In genomic region chr11:623999-624704, GRCh38 we compare ENCODE assay signal across 18 cellular contexts. TPM values are rescaled to one million over a fixed set of nuclear protein-coding genes. Genes with fewer than 3 reads are reported as not detected.
DNase-seq lines count a peak whose midpoint lies in the region; ATAC-seq, FAIRE-seq and TF ChIP-seq lines count a peak whose summit lies in the region.
"Had no signal": no experiment of that assay in that cellular context is flagged by ENCODE, and none has a peak within 500 bp of the region (broad histone marks: within the 10 kb centered on the region; RNA-seq: fewer than 3 reads in every experiment).

No MANE protein-coding gene starts in this region.

- H2AFZ ChIP-seq in K562 (ENCODE audit: low read depth, low read length) = no peak overlapping the region

- no peak overlapping the region for H2BK120ac ChIP-seq in mesendoderm (ENCODE audit: low read depth, low read length)

- TF ChIP-seq RAD21 in A549 (conservative IDR thresholded peaks at IDR 0.05 in 1 of 2, IDR thresholded peaks at IDR 0.05 in 1 of 2) (no peak), K562 (CRISPR knock-in tag; conservative IDR thresholded peaks at IDR 0.05 in 1 of 2, IDR thresholded peaks at IDR 0.05 in 1 of 2) (no peak)

- 85% methylated on average over 19 of the region's 25 CpGs for WGBS in A549 (ENCODE audit: missing lambda C conversion rate)
- WGBS in K562 (ENCODE audit: insufficient coverage, low coverage, missing lambda C conversion rate) = 82% methylated on average over 17 of the region's 25 CpGs
- WGBS in mesendoderm (ENCODE audit: extremely low coverage, insufficient coverage, low lambda C conversion rate) = no CpG with 5 or more reads among the region's 25 CpGs

- TF ChIP-seq EP300 in A549 (IDR thresholded peaks at IDR 0.05) = no peak
- no peak for TF ChIP-seq EP300 in K562 (IDR thresholded peaks at IDR 0.05; ENCODE audit: low read length)

- H3K79me2 ChIP-seq in K562 (ENCODE audit: control insufficient read depth, insufficient read depth, low read length) (no peaks in the 10 kb centered on the region), mesendoderm (ENCODE audit: control insufficient read depth, insufficient read depth, low read length) (no peaks in the 10 kb centered on the region)

- H3K18ac ChIP-seq in mesendoderm (ENCODE audit: low read length) = no peak overlapping the region

- H3K36me3 ChIP-seq in K562 (ENCODE audit: control insufficient read depth, insufficient read depth, low read length) = peaks cover 15% of the 10 kb centered on the region; the same call in 1 of the 3 replicates
- H3K36me3 ChIP-seq in mesendoderm (ENCODE audit: control insufficient read depth, insufficient read depth, low read length) = no peaks in the 10 kb centered on the region

- DNase-seq in A549 (ENCODE audit: low read depth in 1 of 2, low spot score in 1 of 2) = peak; percentile 47 to 74
- peak; percentile 93 for DNase-seq in HT-29 (ENCODE audit: low spot score)
- no peak for DNase-seq in K562 (ENCODE audit: extremely low read depth in 1 of 4, low spot score in 3 of 4)
- DNase-seq in mesendoderm = no peak
- DNase-seq in GM19239 (ENCODE audit: insufficient read length, low spot score) = no peak
- DNase-seq in NCI-H1694 treated with DMSO at 0.1 percent for 48 hours (lab: John Stamatoyannopoulos, UW) = no peak
- DNase-seq: activated CD4-positive, alpha-beta T cell treated with anti-CD3 and anti-CD28 coated beads for 1 hour; activated T-cell treated with anti-CD3 and anti-CD28 coated beads, Interleukin-2, amount 50 U/mL, for 4 hours; amygdala; dermis blood vessel endothelial cell; immature natural killer cell; midbrain; NK-92 treated with Interleukin-12 subunit alpha and Interleukin-12 subunit beta, amount 100 ng/mL, for 24 hours; stimulated activated CD4-positive, alpha-beta T cell treated with anti-CD3 and anti-CD28 coated beads, Interleukin-15, amount 100 ng/mL, for 24 hours; testis had no signal

- peaks cover 26% of the 10 kb centered on the region for H3K4me1 ChIP-seq in A549
- peaks cover 0 to 58% of the 10 kb centered on the region in 2 experiments; a peak in 2 of 5 replicates for H3K4me1 ChIP-seq in K562 (replicated peaks in 1 of 2; ENCODE audit: control insufficient read depth in 2 of 2, insufficient read depth in 2 of 2, low read length in 2 of 2)
- no peaks in the 10 kb centered on the region for H3K4me1 ChIP-seq in mesendoderm (ENCODE audit: control insufficient read depth, low read depth, low read length)
- H3K4me1 ChIP-seq: testis had no signal

- H3K79me1 ChIP-seq in mesendoderm (ENCODE audit: low read length) = no peaks in the 10 kb centered on the region

- H3K56ac ChIP-seq in mesendoderm (ENCODE audit: low read length) = no peak overlapping the region

- peak overlapping the region; percentile 45 for H3K23ac ChIP-seq in mesendoderm (ENCODE audit: low read length)

- H3K27ac ChIP-seq in A549 (peak overlapping the region in 1 of 2 experiments; percentile 70; a peak in 3 of 6 replicates), K562 (ENCODE audit: extremely low read depth, low read depth, low read length) (no peak overlapping the region), mesendoderm (ENCODE audit: low read depth, low read length) (no peak overlapping the region)
- H3K27ac ChIP-seq: testis had no signal

- CTCF ChIA-PET in A549 (lab: Yijun Ruan, JAX) (interaction anchor here (0.6 to 1.2 kb wide), 3 partner anchors 38 to 99 kb away, joined by 3 to 4 read pairs (median 3); no protein-coding TSS in a partner anchor), K562 (lab: Yijun Ruan, JAX; ENCODE audit: low intra/inter-chr PET ratio) (no interaction called here)

- H3K4me2 ChIP-seq in A549 (peak overlapping the region; percentile 34; the same call in 1 of the 3 replicates), K562 (ENCODE audit: insufficient read depth, low read length) (no peak overlapping the region), mesendoderm (ENCODE audit: low read length) (no peak overlapping the region)

- H2AK5ac ChIP-seq in mesendoderm (ENCODE audit: low read length) = no peak overlapping the region

- no peaks in the 10 kb centered on the region for H4K20me1 ChIP-seq in K562 (replicated peaks; ENCODE audit: control insufficient read depth, insufficient read depth, low read length)

- no peak overlapping the region for H2BK5ac ChIP-seq in mesendoderm (ENCODE audit: low read length)

- in situ Hi-C loops in K562 (cut with MboI) = no loop called here

- H3K9me1 ChIP-seq in K562 (ENCODE audit: control insufficient read depth, insufficient read depth, low read length) = no peaks in the 10 kb centered on the region

- H3K9me3 ChIP-seq in A549 = no peaks in the 10 kb centered on the region
- H3K9me3 ChIP-seq in K562 (replicated peaks; ENCODE audit: control insufficient read depth, insufficient read depth, low read depth, low read length) = no peaks in the 10 kb centered on the region
- H3K9me3 ChIP-seq: testis had no signal

- intact Hi-C loops in K562 (cut with micrococcal nuclease) = no loop called here

- ATAC-seq in A549 (peak; percentile 44 to 53; a peak in 5 of 6 replicates), K562 (no peak), GM21526 (IDR thresholded peaks at IDR 0.05; ENCODE audit: low FRiP score, unreplicated experiment) (no peak), HG03457 (IDR thresholded peaks at IDR 0.05; ENCODE audit: unreplicated experiment) (no peak)
- ATAC-seq: activated T-cell treated with anti-CD3 and anti-CD28 coated beads, Interleukin-2, amount 50 U/mL, for 4 hours had no signal

- TF ChIP-seq CTCF in A549 (IDR thresholded peaks at IDR 0.05) (no peak), K562 (IDR thresholded peaks at IDR 0.05 in 2 of 3, conservative IDR thresholded peaks at IDR 0.05 in 1 of 3; ENCODE audit: insufficient read depth in 2 of 3, low read depth in 1 of 3, low read length in 3 of 3) (no peak)

- no peak overlapping the region for H3K4ac ChIP-seq in mesendoderm (ENCODE audit: low read depth, low read length)

- no peak for TF ChIP-seq POLR2A in A549 (IDR thresholded peaks at IDR 0.05; ENCODE audit: low read length)
- no peak for TF ChIP-seq POLR2A in K562 (conservative IDR thresholded peaks at IDR 0.05)

- FAIRE-seq in A549 (lab: Jason Lieb, UNC) (no peak), K562 (lab: Jason Lieb, UNC) (no peak), GM19239 (lab: Jason Lieb, UNC) (no peak)

- no peaks in the 10 kb centered on the region for H3K27me3 ChIP-seq in K562 (ENCODE audit: control insufficient read depth in 2 of 2, insufficient read depth in 2 of 2, low read length in 2 of 2)
- H3K27me3 ChIP-seq in mesendoderm (ENCODE audit: insufficient read depth, low read length, poor library complexity) = no peaks in the 10 kb centered on the region
- H3K27me3 ChIP-seq: testis had no signal

- H3K4me3 ChIP-seq in A549 (no peak overlapping the region), K562 (no peak overlapping the region), mesendoderm (ENCODE audit: low read length) (no peak overlapping the region)
- H3K4me3 ChIP-seq: testis had no signal

- no peak overlapping the region for H2BK15ac ChIP-seq in mesendoderm (replicated peaks; ENCODE audit: low read depth)

- H4K5ac ChIP-seq in mesendoderm (ENCODE audit: low read length) = no peak overlapping the region

- H3K9ac ChIP-seq in K562 (ENCODE audit: insufficient read depth in 1 of 2, low read depth in 2 of 2, low read length in 2 of 2) (no peak overlapping the region), mesendoderm (ENCODE audit: low read length) (no peak overlapping the region)

- no TSS peak for BruUV-seq in K562 (replicated peaks; lab: Mats Ljungman, UMichigan)

- no peak overlapping the region for H4K8ac ChIP-seq in mesendoderm (ENCODE audit: low read depth, low read length)

- POLR2A ChIA-PET in A549 (lab: Yijun Ruan, JAX) (no interaction called here), K562 (lab: Yijun Ruan, JAX) (interaction anchor here (0.6 to 0.8 kb wide), 3 partner anchors 8 to 22 kb away, joined by 3 to 4 read pairs (median 4); no protein-coding TSS in a partner anchor)

RNA-seq across cellular contexts. Expression of gene CDHR5, which starts 0.6 kb away (rescaled TPM):
- polyA plus RNA-seq in A549 (2011; rRNA removed) (0.12 and 0.26 TPM in 2 replicates), A549 (2017; fragmentation: RNase III; extraction: RNeasy Plus Mini Kit Qiagen cat#74134 plus additional on column Dnase treatment) (0.07 to 0.08 TPM (median 0.07 TPM) in 3 replicates), K562 (2011; rRNA removed) (not detected in 2 replicates), K562 (2014; fragmentation: Illumina TruSeq; extraction: Trizol) (not detected in 2 replicates), K562 (2014; fragmentation: Nextera tagmentation; extraction: Ambion mirVana) (not detected), K562 (2014; rRNA removed) (not detected in 2 replicates)
- polyA plus RNA-seq in A549 (2012; cell fraction: cytosol; rRNA removed) = 0.03 and 0.07 TPM in 2 replicates
- 0.32 and 0.53 TPM in 2 replicates for polyA plus RNA-seq in A549 (2012; cell fraction: nucleus; rRNA removed)
- not detected in 2 replicates for polyA minus RNA-seq in A549 (2011; rRNA and poly(A)+ RNA removed)
- 11.9 and 12.1 TPM in 2 replicates for total RNA-seq in HT-29 (2014; rRNA removed; shearing (Covaris generic))
- not detected in 2 replicates for total RNA-seq in K562 (2011; cell fraction: chromatin; rRNA removed; ENCODE audit: low replicate concordance)
- total RNA-seq in K562 (2011; cell fraction: nucleolus; rRNA removed) = not detected in 2 replicates
- total RNA-seq in K562 (2011; cell fraction: nucleoplasm; rRNA removed) = not detected in 2 replicates
- total RNA-seq in K562 (2014; rRNA removed) (not detected in 2 replicates), K562 (2014; rRNA removed; fragmentation: Illumina TruSeq; extraction: Trizol) (not detected in 2 replicates), K562 (2015; rRNA removed; fragmentation: Illumina TruSeq; extraction: Trizol) (not detected in 2 replicates), K562 (2021) (0.16 TPM in 1 of 2 replicates, not detected in the other)
- polyA plus RNA-seq in K562 (2011; cell fraction: cytosol; rRNA removed) = not detected in 2 replicates
- not detected in 2 replicates for polyA plus RNA-seq in K562 (2011; cell fraction: nucleus; rRNA removed)
- 0.06 and 0.14 TPM in 2 replicates for polyA plus RNA-seq in K562 (2012)
- not detected in 2 replicates for polyA minus RNA-seq in K562 (2011; rRNA and poly(A)+ RNA removed)
- polyA minus RNA-seq in K562 (2011; cell fraction: cytosol; rRNA and poly(A)+ RNA removed) = not detected in 2 replicates
- not detected in 2 replicates for polyA minus RNA-seq in K562 (2011; cell fraction: nucleus; rRNA and poly(A)+ RNA removed)
- 0.01 TPM for polyA plus RNA-seq in mesendoderm (2013, experiment 1 of 2)
- polyA plus RNA-seq in mesendoderm (2013, experiment 2 of 2) = 0.01 TPM
- total RNA-seq: activated T-cell treated with anti-CD3 and anti-CD28 coated beads, Interleukin-2, amount 50 U/mL, for 4 hours; dermis blood vessel endothelial cell had no signal
- polyA plus RNA-seq: AG04450, immature natural killer cell had no signal

RNA-seq across cellular contexts. Expression of gene SCT, which starts 2.8 kb away (rescaled TPM):
- not detected in 2 replicates for polyA plus RNA-seq in A549 (2011; rRNA removed)
- polyA plus RNA-seq in A549 (2012; cell fraction: cytosol; rRNA removed) = not detected in 2 replicates
- polyA plus RNA-seq in A549 (2012; cell fraction: nucleus; rRNA removed) = not detected in 2 replicates
- polyA plus RNA-seq in A549 (2017; fragmentation: RNase III; extraction: RNeasy Plus Mini Kit Qiagen cat#74134 plus additional on column Dnase treatment) = not detected in 3 replicates
- polyA minus RNA-seq in A549 (2011; rRNA and poly(A)+ RNA removed) = not detected in 2 replicates
- not detected in 2 replicates for total RNA-seq in HT-29 (2014; rRNA removed; shearing (Covaris generic))
- not detected in 2 replicates for total RNA-seq in K562 (2011; cell fraction: chromatin; rRNA removed; ENCODE audit: low replicate concordance)
- not detected in 2 replicates for total RNA-seq in K562 (2011; cell fraction: nucleolus; rRNA removed)
- total RNA-seq in K562 (2011; cell fraction: nucleoplasm; rRNA removed) = not detected in 2 replicates
- not detected in 2 replicates for total RNA-seq in K562 (2014; rRNA removed)
- total RNA-seq in K562 (2014; rRNA removed; fragmentation: Illumina TruSeq; extraction: Trizol) = not detected in 2 replicates
- not detected in 2 replicates for total RNA-seq in K562 (2015; rRNA removed; fragmentation: Illumina TruSeq; extraction: Trizol)
- not detected in 2 replicates for total RNA-seq in K562 (2021)
- polyA plus RNA-seq in K562 (2011; rRNA removed) = not detected in 2 replicates
- not detected in 2 replicates for polyA plus RNA-seq in K562 (2011; cell fraction: cytosol; rRNA removed)
- not detected in 2 replicates for polyA plus RNA-seq in K562 (2011; cell fraction: nucleus; rRNA removed)
- not detected in 2 replicates for polyA plus RNA-seq in K562 (2012)
- not detected in 2 replicates for polyA plus RNA-seq in K562 (2014; fragmentation: Illumina TruSeq; extraction: Trizol)
- not detected for polyA plus RNA-seq in K562 (2014; fragmentation: Nextera tagmentation; extraction: Ambion mirVana)
- polyA plus RNA-seq in K562 (2014; rRNA removed) = not detected in 2 replicates
- polyA minus RNA-seq in K562 (2011; rRNA and poly(A)+ RNA removed) = not detected in 2 replicates
- polyA minus RNA-seq in K562 (2011; cell fraction: cytosol; rRNA and poly(A)+ RNA removed) = not detected in 2 replicates
- polyA minus RNA-seq in K562 (2011; cell fraction: nucleus; rRNA and poly(A)+ RNA removed) = not detected in 2 replicates
- polyA plus RNA-seq in mesendoderm (2013, experiment 1 of 2) = 2.4 TPM
- 1.7 TPM for polyA plus RNA-seq in mesendoderm (2013, experiment 2 of 2)
- total RNA-seq: activated T-cell treated with anti-CD3 and anti-CD28 coated beads, Interleukin-2, amount 50 U/mL, for 4 hours; dermis blood vessel endothelial cell had no signal
- polyA plus RNA-seq: AG04450, immature natural killer cell had no signal

RNA-seq across cellular contexts. Expression of gene IRF7, which starts 8.4 kb away (rescaled TPM):
- 2.0 TPM in 2 replicates for polyA plus RNA-seq in A549 (2011; rRNA removed)
- polyA plus RNA-seq in A549 (2012; cell fraction: cytosol; rRNA removed) = 2.5 and 4.7 TPM in 2 replicates
- polyA plus RNA-seq in A549 (2012; cell fraction: nucleus; rRNA removed) = 10.7 and 13.3 TPM in 2 replicates
- 3.1 to 3.8 TPM (median 3.4 TPM) in 3 replicates for polyA plus RNA-seq in A549 (2017; fragmentation: RNase III; extraction: RNeasy Plus Mini Kit Qiagen cat#74134 plus additional on column Dnase treatment)
- 2.5 and 3.0 TPM in 2 replicates for polyA minus RNA-seq in A549 (2011; rRNA and poly(A)+ RNA removed)
- total RNA-seq in HT-29 (2014; rRNA removed; shearing (Covaris generic)) = 263 and 329 TPM in 2 replicates
- total RNA-seq in K562 (2011; cell fraction: chromatin; rRNA removed; ENCODE audit: low replicate concordance) = 3.7 and 21.2 TPM in 2 replicates
- total RNA-seq in K562 (2011; cell fraction: nucleolus; rRNA removed) = 23.2 and 27.2 TPM in 2 replicates
- 10.0 and 11.6 TPM in 2 replicates for total RNA-seq in K562 (2011; cell fraction: nucleoplasm; rRNA removed)
- total RNA-seq in K562 (2014; rRNA removed) = 3.7 and 8.3 TPM in 2 replicates
- 0.29 TPM in 1 of 2 replicates, not detected in the other for total RNA-seq in K562 (2014; rRNA removed; fragmentation: Illumina TruSeq; extraction: Trizol)
- total RNA-seq in K562 (2015; rRNA removed; fragmentation: Illumina TruSeq; extraction: Trizol) = 2.0 and 2.2 TPM in 2 replicates
- total RNA-seq in K562 (2021) = 6.5 and 7.6 TPM in 2 replicates
- 1.8 and 3.5 TPM in 2 replicates for polyA plus RNA-seq in K562 (2011; rRNA removed)
- polyA plus RNA-seq in K562 (2011; cell fraction: cytosol; rRNA removed) = 2.7 and 6.6 TPM in 2 replicates
- 21.3 and 30.3 TPM in 2 replicates for polyA plus RNA-seq in K562 (2011; cell fraction: nucleus; rRNA removed)
- polyA plus RNA-seq in K562 (2012) = 4.0 and 11.8 TPM in 2 replicates
- 0.64 and 2.2 TPM in 2 replicates for polyA plus RNA-seq in K562 (2014; fragmentation: Illumina TruSeq; extraction: Trizol)
- under 1 TPM; 0.27 to 0.48 TPM for polyA plus RNA-seq in K562 (2014; fragmentation: Nextera tagmentation; extraction: Ambion mirVana)
- 3.8 and 7.4 TPM in 2 replicates for polyA plus RNA-seq in K562 (2014; rRNA removed)
- polyA minus RNA-seq in K562 (2011; rRNA and poly(A)+ RNA removed) = 0.42 and 0.49 TPM in 2 replicates
- 1.3 and 5.2 TPM in 2 replicates for polyA minus RNA-seq in K562 (2011; cell fraction: cytosol; rRNA and poly(A)+ RNA removed)
- 10.6 and 12.6 TPM in 2 replicates for polyA minus RNA-seq in K562 (2011; cell fraction: nucleus; rRNA and poly(A)+ RNA removed)
- polyA plus RNA-seq in mesendoderm (2013, experiment 1 of 2) = 4.0 TPM
- 3.8 TPM for polyA plus RNA-seq in mesendoderm (2013, experiment 2 of 2)

RNA-seq across cellular contexts. Expression of gene DRD4, which starts 12.9 kb away (rescaled TPM):
- polyA plus RNA-seq in A549 (2011; rRNA removed) (not detected in 2 replicates), A549 (2017; fragmentation: RNase III; extraction: RNeasy Plus Mini Kit Qiagen cat#74134 plus additional on column Dnase treatment) (0.07 to 0.17 TPM in 2 of 3 replicates, not detected in the other), K562 (2011; rRNA removed) (0.11 TPM in 1 of 2 replicates, not detected in the other), K562 (2014; fragmentation: Illumina TruSeq; extraction: Trizol) (0.11 TPM in 1 of 2 replicates, not detected in the other), K562 (2014; fragmentation: Nextera tagmentation; extraction: Ambion mirVana) (under 1 TPM in 1 of 2 experiments, not detected in 1; 0.04 TPM), K562 (2014; rRNA removed) (0.27 and 0.49 TPM in 2 replicates)
- polyA plus RNA-seq in A549 (2012; cell fraction: cytosol; rRNA removed) = 0.09 and 0.13 TPM in 2 replicates
- 1.2 and 2.3 TPM in 2 replicates for polyA plus RNA-seq in A549 (2012; cell fraction: nucleus; rRNA removed)
- polyA minus RNA-seq in A549 (2011; rRNA and poly(A)+ RNA removed) = not detected in 2 replicates
- total RNA-seq in HT-29 (2014; rRNA removed; shearing (Covaris generic)) = 0.34 and 0.92 TPM in 2 replicates
- total RNA-seq in K562 (2011; cell fraction: chromatin; rRNA removed; ENCODE audit: low replicate concordance) = 0.30 and 1.00 TPM in 2 replicates
- total RNA-seq in K562 (2011; cell fraction: nucleolus; rRNA removed) = 0.67 and 0.79 TPM in 2 replicates
- 0.59 and 1.1 TPM in 2 replicates for total RNA-seq in K562 (2011; cell fraction: nucleoplasm; rRNA removed)
- total RNA-seq in K562 (2014; rRNA removed) (0.24 TPM in 1 of 2 replicates, not detected in the other), K562 (2014; rRNA removed; fragmentation: Illumina TruSeq; extraction: Trizol) (not detected in 2 replicates), K562 (2015; rRNA removed; fragmentation: Illumina TruSeq; extraction: Trizol) (0.14 TPM in 1 of 2 replicates, not detected in the other), K562 (2021) (0.95 and 1.4 TPM in 2 replicates)
- 0.04 and 0.06 TPM in 2 replicates for polyA plus RNA-seq in K562 (2011; cell fraction: cytosol; rRNA removed)
- 0.60 and 0.70 TPM in 2 replicates for polyA plus RNA-seq in K562 (2011; cell fraction: nucleus; rRNA removed)
- polyA plus RNA-seq in K562 (2012) = 0.36 and 0.51 TPM in 2 replicates
- not detected in 2 replicates for polyA minus RNA-seq in K562 (2011; rRNA and poly(A)+ RNA removed)
- not detected in 2 replicates for polyA minus RNA-seq in K562 (2011; cell fraction: cytosol; rRNA and poly(A)+ RNA removed)
- polyA minus RNA-seq in K562 (2011; cell fraction: nucleus; rRNA and poly(A)+ RNA removed) = 0.13 and 0.22 TPM in 2 replicates
- polyA plus RNA-seq in mesendoderm (2013, experiment 1 of 2) = 0.10 TPM
- 0.18 TPM for polyA plus RNA-seq in mesendoderm (2013, experiment 2 of 2)
- polyA plus RNA-seq: immature natural killer cell had no signal

RNA-seq across cellular contexts. Expression of gene PHRF1, which starts 47.9 kb away (rescaled TPM):
- polyA plus RNA-seq in A549 (2011; rRNA removed) (8.6 and 10.8 TPM in 2 replicates), A549 (2017; fragmentation: RNase III; extraction: RNeasy Plus Mini Kit Qiagen cat#74134 plus additional on column Dnase treatment) (23.0 to 25.3 TPM (median 23.7 TPM) in 3 replicates), K562 (2011; rRNA removed) (7.5 and 10.5 TPM in 2 replicates), K562 (2014; fragmentation: Illumina TruSeq; extraction: Trizol) (7.7 and 14.5 TPM in 2 replicates), K562 (2014; fragmentation: Nextera tagmentation; extraction: Ambion mirVana) (under 1 TPM; 0.07 to 0.18 TPM), K562 (2014; rRNA removed) (16.9 and 19.9 TPM in 2 replicates)
- polyA plus RNA-seq in A549 (2012; cell fraction: cytosol; rRNA removed) = 19.8 and 25.1 TPM in 2 replicates
- polyA plus RNA-seq in A549 (2012; cell fraction: nucleus; rRNA removed) = 46.9 and 57.6 TPM in 2 replicates
- polyA minus RNA-seq in A549 (2011; rRNA and poly(A)+ RNA removed) = 10.3 and 11.1 TPM in 2 replicates
- 75.3 and 82.0 TPM in 2 replicates for total RNA-seq in HT-29 (2014; rRNA removed; shearing (Covaris generic))
- total RNA-seq in K562 (2011; cell fraction: chromatin; rRNA removed; ENCODE audit: low replicate concordance) = 57.3 and 135 TPM in 2 replicates
- total RNA-seq in K562 (2011; cell fraction: nucleolus; rRNA removed) = 56.1 and 60.9 TPM in 2 replicates
- 48.9 and 51.5 TPM in 2 replicates for total RNA-seq in K562 (2011; cell fraction: nucleoplasm; rRNA removed)
- total RNA-seq in K562 (2014; rRNA removed) (20.4 and 28.6 TPM in 2 replicates), K562 (2014; rRNA removed; fragmentation: Illumina TruSeq; extraction: Trizol) (4.2 and 4.9 TPM in 2 replicates), K562 (2015; rRNA removed; fragmentation: Illumina TruSeq; extraction: Trizol) (17.4 and 19.1 TPM in 2 replicates), K562 (2021) (34.5 and 37.2 TPM in 2 replicates)
- 7.2 and 14.5 TPM in 2 replicates for polyA plus RNA-seq in K562 (2011; cell fraction: cytosol; rRNA removed)
- polyA plus RNA-seq in K562 (2011; cell fraction: nucleus; rRNA removed) = 27.6 and 43.0 TPM in 2 replicates
- 12.2 and 16.7 TPM in 2 replicates for polyA plus RNA-seq in K562 (2012)
- polyA minus RNA-seq in K562 (2011; rRNA and poly(A)+ RNA removed) = 6.1 and 8.0 TPM in 2 replicates
- 13.6 and 23.3 TPM in 2 replicates for polyA minus RNA-seq in K562 (2011; cell fraction: cytosol; rRNA and poly(A)+ RNA removed)
- 15.5 and 20.1 TPM in 2 replicates for polyA minus RNA-seq in K562 (2011; cell fraction: nucleus; rRNA and poly(A)+ RNA removed)
- 19.1 TPM for polyA plus RNA-seq in mesendoderm (2013, experiment 1 of 2)
- 18.6 TPM for polyA plus RNA-seq in mesendoderm (2013, experiment 2 of 2)

Comparison
In these comparisons a context has a peak if more than half of its experiments do, and no peak if none do; other contexts are left out.
1. ATAC-seq: peak in A549 (2 of 2); none in K562 (single experiment), GM21526 (single experiment) and HG03457 (single experiment).
2. DNase-seq: peak in A549 (2 of 2) and HT-29 (single experiment); none in K562 (0 of 4), mesendoderm (single experiment), GM19239 (single experiment) and NCI-H1694 treated with DMSO at 0.1 percent for 48 hours (single experiment).